ENCODE assay signal across 1 cellular context in genomic region chr1:30930631-30931173, GRCh38.
TF ChIP-seq lines count a peak whose summit lies in the region.

No MANE protein-coding gene starts in this region.

TF ChIP-seq in HEK293, 187 proteins besides CTCF, POLR2A, EP300 and RAD21 (continued from another document):
- no peak for TF ChIP-seq ZNF132 (tag by site-specific recombination; IDR thresholded peaks at IDR 0.05; ENCODE audit: borderline replicate concordance)
- 0 out of 2 replicates have a peak, but pooled peaks have one; percentile 29 for TF ChIP-seq PRDM10 (tag by site-specific recombination; IDR thresholded peaks at IDR 0.05)
- no peak for TF ChIP-seq ZNF10 (tag by site-specific recombination; IDR thresholded peaks at IDR 0.05)
- no peak for TF ChIP-seq KLF16 (tag by site-specific recombination; IDR thresholded peaks at IDR 0.05)
- no peak for TF ChIP-seq ZNF776 (tag by site-specific recombination; IDR thresholded peaks at IDR 0.05; ENCODE audit: borderline replicate concordance)
- TF ChIP-seq ZNF175 (tag by site-specific recombination; IDR thresholded peaks at IDR 0.05) = no peak
- 0 out of 2 replicates have a peak, but pooled peaks have one; percentile 46 for TF ChIP-seq ZNF76 (tag by site-specific recombination; IDR thresholded peaks at IDR 0.05; ENCODE audit: borderline replicate concordance, low read depth)
- no peak for TF ChIP-seq RBAK (tag by site-specific recombination; IDR thresholded peaks at IDR 0.05)
